ENCODE assay signal across 8 cellular contexts in genomic region chr12:122063691-122064033, GRCh38. TPM values are rescaled to one million over a fixed set of nuclear protein-coding genes. Genes with fewer than 3 reads are reported as not detected.
DNase-seq lines count a peak whose midpoint lies in the region; ATAC-seq and TF ChIP-seq lines count a peak whose summit lies in the region.

No MANE protein-coding gene starts in this region.

- H2BK15ac ChIP-seq in H9 (ENCODE audit: low read depth, low read length): no peak overlapping the region

- no peak overlapping the region for H3K23ac ChIP-seq in H9 (ENCODE audit: insufficient read length, low read depth, low read length)

- no CpG with 5 or more reads among the region's 6 CpGs for WGBS in H9 (ENCODE audit: extremely low coverage, insufficient read length, low lambda C conversion rate)
- WGBS in right cardiac atrium: 53% methylated on average over 6 of the region's 6 CpGs

- peak; percentile 80 for DNase-seq in H9
- DNase-seq in right cardiac atrium: peak in 2 of 3 donors; percentile 58 to 69
- DNase-seq in NCI-H2171 treated with DMSO at 0.1 percent for 48 hours (lab: John Stamatoyannopoulos, UW): no peak
- no peak for DNase-seq in activated T-helper 2 cell treated with anti-CD3 and anti-CD28 coated beads, Interferon-gamma antibody, Interleukin-2, Interleukin-4, amounts not matched to agents 10 μg/mL and 5 μg/mL and 100 μg/mL, durations not matched to agents 14 hours and 24 hours and 36 hours (ENCODE audit: low spot score)
- DNase-seq in immature natural killer cell: no peak
- no peak for DNase-seq in ureter (ENCODE audit: low spot score)

- H3K27ac ChIP-seq in H9 (ENCODE audit: insufficient read length, low read depth, low read length) (no peak overlapping the region), VCaP (peak overlapping the region; percentile 95), right cardiac atrium (ENCODE audit: low read length) (peak overlapping the region; percentile 81)

- no peak overlapping the region for H4K5ac ChIP-seq in H9 (ENCODE audit: insufficient read length, low read depth, low read length)

- H2BK12ac ChIP-seq in H9 (ENCODE audit: insufficient read length, low read depth, low read length): peak overlapping the region; percentile 55

- H4K8ac ChIP-seq in H9 (replicated peaks; ENCODE audit: insufficient read length, low read depth, low read length): no peak overlapping the region

- H3K9me3 ChIP-seq in H9 (ENCODE audit: control insufficient read depth, low read depth, low read length) (no peaks in the 10 kb centered on the region), right cardiac atrium (ENCODE audit: control insufficient read depth, low read length) (no peaks in the 10 kb centered on the region), skeletal muscle satellite cell (replicated peaks; ENCODE audit: low read length) (no peaks in the 10 kb centered on the region)

- H3K23me2 ChIP-seq in H9 (ENCODE audit: insufficient read length, low read depth, low read length, poor library complexity, severe bottlenecking): peaks cover 8% of the 10 kb centered on the region

- H2BK5ac ChIP-seq in H9 (ENCODE audit: insufficient read length, low read length): no peak overlapping the region

- H3K36me3 Mint-ChIP-seq in H9 (ENCODE audit: insufficient read depth in 1 of 3, low read depth in 3 of 3) (peaks cover 20 to 46% (median 35%) of the 10 kb centered on the region in 3 experiments; a peak in 6 of 7 replicates), immature natural killer cell (no peaks in the 10 kb centered on the region)
- H3K36me3 Mint-ChIP-seq in activated T-helper 2 cell treated with anti-CD3 and anti-CD28 coated beads, Interferon-gamma antibody, Interleukin-2, Interleukin-4, amounts not matched to agents 10 μg/mL and 5 μg/mL and 100 μg/mL, durations not matched to agents 14 hours and 24 hours and 36 hours (ENCODE audit: low read depth): no peaks in the 10 kb centered on the region

- no peak overlapping the region for H3K56ac ChIP-seq in H9 (ENCODE audit: insufficient read length, low read depth, low read length)

- H4K91ac ChIP-seq in H9 (ENCODE audit: insufficient read length, low read depth, low read length): no peak overlapping the region

- no peaks in the 10 kb centered on the region for H3K27me3 Mint-ChIP-seq in H9 (ENCODE audit: low read depth)
- H3K27me3 Mint-ChIP-seq in activated T-helper 2 cell treated with anti-CD3 and anti-CD28 coated beads, Interferon-gamma antibody, Interleukin-2, Interleukin-4, amounts not matched to agents 10 μg/mL and 5 μg/mL and 100 μg/mL, durations not matched to agents 14 hours and 24 hours and 36 hours (ENCODE audit: low read depth): no peaks in the 10 kb centered on the region
- peaks cover 0 to 2% (median 1%) of the 10 kb centered on the region in 3 donors for H3K27me3 Mint-ChIP-seq in immature natural killer cell (ENCODE audit: low read depth in 3 of 3)

- no peak overlapping the region for H3T11ph ChIP-seq in H9 (ENCODE audit: low read length)

- no peaks in the 10 kb centered on the region; the same call in 1 of the 2 replicates for H3K4me1 ChIP-seq in H9 (ENCODE audit: insufficient read depth, low read length)
- H3K4me1 ChIP-seq in right cardiac atrium (ENCODE audit: control insufficient read depth, insufficient read depth, low read length): peaks cover 18% of the 10 kb centered on the region
- H3K4me1 ChIP-seq in skeletal muscle satellite cell (ENCODE audit: control insufficient read depth, insufficient read depth, low read length): peaks cover 46% of the 10 kb centered on the region

- H3K4ac ChIP-seq in H9 (ENCODE audit: low read depth, low read length): no peak overlapping the region

- H3K9me3 Mint-ChIP-seq in H9 (no peaks in the 10 kb centered on the region; a peak in 1 of 5 replicates), immature natural killer cell (no peaks in the 10 kb centered on the region)
- no peaks in the 10 kb centered on the region for H3K9me3 Mint-ChIP-seq in activated T-helper 2 cell treated with anti-CD3 and anti-CD28 coated beads, Interferon-gamma antibody, Interleukin-2, Interleukin-4, amounts not matched to agents 10 μg/mL and 5 μg/mL and 100 μg/mL, durations not matched to agents 14 hours and 24 hours and 36 hours

- ATAC-seq in right cardiac atrium: peak; percentile 3 to 20

- H2AK5ac ChIP-seq in H9 (ENCODE audit: insufficient read length, low read length): no peak overlapping the region

- TF ChIP-seq CTCF in H9 (conservative IDR thresholded peaks at IDR 0.05) (no peak), VCaP (conservative IDR thresholded peaks at IDR 0.05) (no peak)

- no peak overlapping the region; the same call in 1 of the 2 replicates for H3K14ac ChIP-seq in H9 (ENCODE audit: insufficient read depth, low read length)

- H3K4me3 Mint-ChIP-seq in H9: peak overlapping the region in 1 of 2 experiments; percentile 83; a peak in 2 of 5 replicates
- H3K4me3 Mint-ChIP-seq in activated T-helper 2 cell treated with anti-CD3 and anti-CD28 coated beads, Interferon-gamma antibody, Interleukin-2, Interleukin-4, amounts not matched to agents 10 μg/mL and 5 μg/mL and 100 μg/mL, durations not matched to agents 14 hours and 24 hours and 36 hours (ENCODE audit: low read depth): no peak overlapping the region
- no peak overlapping the region for H3K4me3 Mint-ChIP-seq in immature natural killer cell

- no peak overlapping the region for H3K9ac ChIP-seq in H9 (ENCODE audit: extremely low read depth, insufficient read length, low read length)
- H3K9ac ChIP-seq in skeletal muscle satellite cell (ENCODE audit: low read depth, low read length): peak overlapping the region; percentile 38

- H3K27ac Mint-ChIP-seq in H9 (peak overlapping the region; percentile 80 to 97 (median 94); a peak in 6 of 7 replicates), immature natural killer cell (no peak overlapping the region)
- H3K27ac Mint-ChIP-seq in activated T-helper 2 cell treated with anti-CD3 and anti-CD28 coated beads, Interferon-gamma antibody, Interleukin-2, Interleukin-4, amounts not matched to agents 10 μg/mL and 5 μg/mL and 100 μg/mL, durations not matched to agents 14 hours and 24 hours and 36 hours: no peak overlapping the region

- peak overlapping the region; percentile 55 for H3K4me2 ChIP-seq in H9 (ENCODE audit: insufficient read depth, insufficient read length, low read length)
- peak overlapping the region; percentile 68 for H3K4me2 ChIP-seq in skeletal muscle satellite cell (ENCODE audit: low read length)

- no peak overlapping the region for H2AFZ ChIP-seq in H9 (ENCODE audit: low read length)

- peak overlapping the region; percentile 18 for H3K18ac ChIP-seq in H9 (ENCODE audit: insufficient read length, low read depth, low read length)

- intact Hi-C loops in right cardiac atrium (cut with DNase I): no loop called here
- intact Hi-C loops in activated T-helper 2 cell treated with anti-CD3 and anti-CD28 coated beads, Interferon-gamma antibody, Interleukin-2, Interleukin-4, amounts not matched to agents 10 μg/mL and 5 μg/mL and 100 μg/mL, durations not matched to agents 14 hours and 24 hours and 36 hours (cut with micrococcal nuclease): no loop called here

- H3K79me2 ChIP-seq in H9 (ENCODE audit: insufficient read depth, low read length): no peaks in the 10 kb centered on the region

- H2BK20ac ChIP-seq in H9 (ENCODE audit: low read depth, low read length, poor library complexity, severe bottlenecking): no peak overlapping the region

- H3K36me3 ChIP-seq in skeletal muscle satellite cell (ENCODE audit: insufficient read depth, low read length): peaks cover 17% of the 10 kb centered on the region

- no peaks in the 10 kb centered on the region for H3K79me1 ChIP-seq in H9 (ENCODE audit: insufficient read depth, low read depth, low read length, poor library complexity, severe bottlenecking)

- H4K20me1 ChIP-seq in H9 (ENCODE audit: control insufficient read depth, insufficient read depth, insufficient read length): no peaks in the 10 kb centered on the region

- H2BK120ac ChIP-seq in H9 (ENCODE audit: low read depth, low read length, poor library complexity, severe bottlenecking): no peak overlapping the region

- H3K4me3 ChIP-seq in right cardiac atrium (ENCODE audit: low read length): no peak overlapping the region
- H3K4me3 ChIP-seq in skeletal muscle satellite cell (ENCODE audit: low read length): peak overlapping the region; percentile 3

- H3K27me3 ChIP-seq in H9 (ENCODE audit: insufficient read depth, low read length): no peaks in the 10 kb centered on the region
- no peaks in the 10 kb centered on the region for H3K27me3 ChIP-seq in right cardiac atrium (ENCODE audit: control insufficient read depth, insufficient read depth)
- no peaks in the 10 kb centered on the region for H3K27me3 ChIP-seq in skeletal muscle satellite cell (ENCODE audit: control insufficient read depth, insufficient read depth, low read length)

- H3K4me1 Mint-ChIP-seq in H9 (peaks cover 25 to 30% of the 10 kb centered on the region in 2 experiments), immature natural killer cell (peaks cover 12 to 13% of the 10 kb centered on the region in 2 donors)
- peaks cover 14% of the 10 kb centered on the region for H3K4me1 Mint-ChIP-seq in activated T-helper 2 cell treated with anti-CD3 and anti-CD28 coated beads, Interferon-gamma antibody, Interleukin-2, Interleukin-4, amounts not matched to agents 10 μg/mL and 5 μg/mL and 100 μg/mL, durations not matched to agents 14 hours and 24 hours and 36 hours (ENCODE audit: low read depth)

RNA-seq across cellular contexts. Expression of gene MLXIP, which starts 14.9 kb away (rescaled TPM):
- total RNA-seq in H9 (2021) (28.6 and 32.4 TPM in 2 replicates), right cardiac atrium (10 to 100 TPM; 28.8 to 36.0 (median 33.9) TPM), ureter (72.2 TPM)
- polyA plus RNA-seq in right cardiac atrium (26.4 TPM), immature natural killer cell (10 to 100 TPM in 1 of 3 donors, 1 to 10 TPM in 2; 3.5 to 10.6 (median 4.7) TPM)
- total RNA-seq in skeletal muscle satellite cell (2012; rRNA removed): 12.0 and 17.0 TPM in 2 replicates
- 36.7 and 41.4 TPM in 2 replicates for total RNA-seq in activated T-helper 2 cell treated with anti-CD3 and anti-CD28 coated beads, Interferon-gamma antibody, Interleukin-2, Interleukin-4, amounts not matched to agents 10 μg/mL and 5 μg/mL and 100 μg/mL, durations not matched to agents 14 hours and 24 hours and 36 hours

RNA-seq across cellular contexts. Expression of gene BCL7A, which starts 42.0 kb away (rescaled TPM):
- total RNA-seq in H9 (2021) (17.8 and 18.2 TPM in 2 replicates), right cardiac atrium (10 to 100 TPM in 3 of 4 donors, 1 to 10 TPM in 1; 9.5 to 13.2 (median 11.8) TPM), ureter (14.8 TPM)
- polyA plus RNA-seq in right cardiac atrium (6.7 TPM), immature natural killer cell (1 to 10 TPM in 1 of 3 donors, under 1 TPM in 2; 0.27 to 1.5 (median 0.48) TPM)
- total RNA-seq in skeletal muscle satellite cell (2012; rRNA removed): 2.8 and 3.0 TPM in 2 replicates
- 11.4 and 12.5 TPM in 2 replicates for total RNA-seq in activated T-helper 2 cell treated with anti-CD3 and anti-CD28 coated beads, Interferon-gamma antibody, Interleukin-2, Interleukin-4, amounts not matched to agents 10 μg/mL and 5 μg/mL and 100 μg/mL, durations not matched to agents 14 hours and 24 hours and 36 hours

Comparison
In these comparisons a context has a peak if more than half of its experiments do, and no peak if none do; other contexts are left out.
1. DNase-seq: peak in H9 (single experiment) and right cardiac atrium (2 of 3); none in NCI-H2171 treated with DMSO at 0.1 percent for 48 hours (single experiment), activated T-helper 2 cell treated with anti-CD3 and anti-CD28 coated beads, Interferon-gamma antibody, Interleukin-2, Interleukin-4, amounts not matched to agents 10 μg/mL and 5 μg/mL and 100 μg/mL, durations not matched to agents 14 hours and 24 hours and 36 hours (single experiment), immature natural killer cell (0 of 3) and ureter (single experiment).
2. H3K27ac Mint-ChIP-seq: peak in H9 (3 of 3); none in activated T-helper 2 cell treated with anti-CD3 and anti-CD28 coated beads, Interferon-gamma antibody, Interleukin-2, Interleukin-4, amounts not matched to agents 10 μg/mL and 5 μg/mL and 100 μg/mL, durations not matched to agents 14 hours and 24 hours and 36 hours (single experiment) and immature natural killer cell (0 of 6).